ENCODE assay signal across 1 cellular context in genomic region chr17:7396147-7396546, GRCh38.
TF ChIP-seq lines count a peak whose summit lies in the region.

No MANE protein-coding gene starts in this region.

TF ChIP-seq in HCT116, 20 proteins besides CTCF, POLR2A, EP300 and RAD21 (continued from another document):
- TF ChIP-seq, protein P1, sequence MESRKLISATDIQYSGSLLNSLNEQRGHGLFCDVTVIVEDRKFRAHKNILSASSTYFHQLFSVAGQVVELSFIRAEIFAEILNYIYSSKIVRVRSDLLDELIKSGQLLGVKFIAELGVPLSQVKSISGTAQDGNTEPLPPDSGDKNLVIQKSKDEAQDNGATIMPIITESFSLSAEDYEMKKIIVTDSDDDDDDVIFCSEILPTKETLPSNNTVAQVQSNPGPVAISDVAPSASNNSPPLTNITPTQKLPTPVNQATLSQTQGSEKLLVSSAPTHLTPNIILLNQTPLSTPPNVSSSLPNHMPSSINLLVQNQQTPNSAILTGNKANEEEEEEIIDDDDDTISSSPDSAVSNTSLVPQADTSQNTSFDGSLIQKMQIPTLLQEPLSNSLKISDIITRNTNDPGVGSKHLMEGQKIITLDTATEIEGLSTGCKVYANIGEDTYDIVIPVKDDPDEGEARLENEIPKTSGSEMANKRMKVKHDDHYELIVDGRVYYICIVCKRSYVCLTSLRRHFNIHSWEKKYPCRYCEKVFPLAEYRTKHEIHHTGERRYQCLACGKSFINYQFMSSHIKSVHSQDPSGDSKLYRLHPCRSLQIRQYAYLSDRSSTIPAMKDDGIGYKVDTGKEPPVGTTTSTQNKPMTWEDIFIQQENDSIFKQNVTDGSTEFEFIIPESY (IDR thresholded peaks at IDR 0.05; ENCODE audit: extremely low read depth, insufficient replicate concordance, low read length): no peak
- TF ChIP-seq, protein P2, sequence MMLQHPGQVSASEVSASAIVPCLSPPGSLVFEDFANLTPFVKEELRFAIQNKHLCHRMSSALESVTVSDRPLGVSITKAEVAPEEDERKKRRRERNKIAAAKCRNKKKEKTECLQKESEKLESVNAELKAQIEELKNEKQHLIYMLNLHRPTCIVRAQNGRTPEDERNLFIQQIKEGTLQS (IDR thresholded peaks at IDR 0.05): no peak
- TF ChIP-seq, protein P3, sequence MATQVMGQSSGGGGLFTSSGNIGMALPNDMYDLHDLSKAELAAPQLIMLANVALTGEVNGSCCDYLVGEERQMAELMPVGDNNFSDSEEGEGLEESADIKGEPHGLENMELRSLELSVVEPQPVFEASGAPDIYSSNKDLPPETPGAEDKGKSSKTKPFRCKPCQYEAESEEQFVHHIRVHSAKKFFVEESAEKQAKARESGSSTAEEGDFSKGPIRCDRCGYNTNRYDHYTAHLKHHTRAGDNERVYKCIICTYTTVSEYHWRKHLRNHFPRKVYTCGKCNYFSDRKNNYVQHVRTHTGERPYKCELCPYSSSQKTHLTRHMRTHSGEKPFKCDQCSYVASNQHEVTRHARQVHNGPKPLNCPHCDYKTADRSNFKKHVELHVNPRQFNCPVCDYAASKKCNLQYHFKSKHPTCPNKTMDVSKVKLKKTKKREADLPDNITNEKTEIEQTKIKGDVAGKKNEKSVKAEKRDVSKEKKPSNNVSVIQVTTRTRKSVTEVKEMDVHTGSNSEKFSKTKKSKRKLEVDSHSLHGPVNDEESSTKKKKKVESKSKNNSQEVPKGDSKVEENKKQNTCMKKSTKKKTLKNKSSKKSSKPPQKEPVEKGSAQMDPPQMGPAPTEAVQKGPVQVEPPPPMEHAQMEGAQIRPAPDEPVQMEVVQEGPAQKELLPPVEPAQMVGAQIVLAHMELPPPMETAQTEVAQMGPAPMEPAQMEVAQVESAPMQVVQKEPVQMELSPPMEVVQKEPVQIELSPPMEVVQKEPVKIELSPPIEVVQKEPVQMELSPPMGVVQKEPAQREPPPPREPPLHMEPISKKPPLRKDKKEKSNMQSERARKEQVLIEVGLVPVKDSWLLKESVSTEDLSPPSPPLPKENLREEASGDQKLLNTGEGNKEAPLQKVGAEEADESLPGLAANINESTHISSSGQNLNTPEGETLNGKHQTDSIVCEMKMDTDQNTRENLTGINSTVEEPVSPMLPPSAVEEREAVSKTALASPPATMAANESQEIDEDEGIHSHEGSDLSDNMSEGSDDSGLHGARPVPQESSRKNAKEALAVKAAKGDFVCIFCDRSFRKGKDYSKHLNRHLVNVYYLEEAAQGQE (IDR thresholded peaks at IDR 0.05; ENCODE audit: low read depth): no peak
- TF ChIP-seq TCF7L2 (IDR thresholded peaks at IDR 0.05; ENCODE audit: borderline replicate concordance, extremely low read depth, insufficient read depth, insufficient read length) (no peak), CEBPB (IDR thresholded peaks at IDR 0.05; ENCODE audit: low read depth) (no peak), FOSL1 (IDR thresholded peaks at IDR 0.05; ENCODE audit: low read depth) (no peak), EZH2phosphoT487 (IDR thresholded peaks at IDR 0.05; ENCODE audit: borderline replicate concordance) (no peak), EGR1 (IDR thresholded peaks at IDR 0.05; ENCODE audit: low read depth) (no peak), POLR2AphosphoS5 (IDR thresholded peaks at IDR 0.05; ENCODE audit: low read depth, low read length) (no peak), ELF1 (IDR thresholded peaks at IDR 0.05; ENCODE audit: borderline replicate concordance, low read depth) (no peak), EZH2 (IDR thresholded peaks at IDR 0.05) (no peak), SRF (IDR thresholded peaks at IDR 0.05; ENCODE audit: low read depth) (no peak), CBX3 (IDR thresholded peaks at IDR 0.05; ENCODE audit: low read depth) (no peak), JUND (IDR thresholded peaks at IDR 0.05) (no peak)
TF ChIP-seq in HCT116: peak in this region for 0.
